7 cellular contexts compared by ENCODE assay signal in genomic region chr4:3627967-3628867, GRCh38.
A peak's percentile ranks its signal among the peaks of the same experiment; 100 is the strongest.
DNase-seq lines count a peak whose midpoint lies in the region; ATAC-seq, FAIRE-seq and TF ChIP-seq lines count a peak whose summit lies in the region.
"Not testable (repeated sequence)": the region's sequence is repeated elsewhere in the genome, so short reads cannot be mapped to it uniquely, and the experiment has no call there.

No MANE protein-coding gene starts in this region.

- not testable (repeated sequence) for TF ChIP-seq EP300 in H1 (IDR thresholded peaks at IDR 0.05; ENCODE audit: borderline replicate concordance in 1 of 2, low read depth in 2 of 2, low read length in 2 of 2)

- H2AK5ac ChIP-seq in H1 (ENCODE audit: low read depth, low read length), result not testable (repeated sequence)

- intact Hi-C loops in mucosa of descending colon (cut with DNase I, micrococcal nuclease); spleen (cut with DNase I; ENCODE audit: low total_unique reads): not testable (repeated sequence)

- WGBS in H1 (ENCODE audit: extremely low coverage in 1 of 2, insufficient coverage in 1 of 2, insufficient read length in 1 of 2, insufficient replicate concordance in 2 of 2, low coverage in 1 of 2, low lambda C conversion rate in 2 of 2, missing lambda C conversion rate in 1 of 2), 2 experiments, result 85% methylated on average over 17 of the region's 29 CpGs; no CpG with 5 or more reads in 1 of the 2 experiments
- WGBS in spleen, 5 donors, result 63 to 76% (median 67%) methylated on average over 17 to 27 of the region's 29 CpGs

- DNase-seq in COR-L47 (lab: John Stamatoyannopoulos, UW) (peak; percentile 66), mucosa of descending colon (peak in 2 of 3 donors; percentile 17 to 33), osteoblast (ENCODE audit: insufficient read length, low spot score, missing footprints) (peak; percentile 70), spleen (peak; percentile 50)
- not testable (repeated sequence) for DNase-seq in bronchial epithelial cell (ENCODE audit: low read depth); H1 (ENCODE audit: low read depth in 1 of 2, low spot score in 2 of 2)

- H3K36me3 ChIP-seq in BLaER1; bronchial epithelial cell (ENCODE audit: control insufficient read depth, insufficient read depth, low read length); H1 (ENCODE audit: control insufficient read depth in 2 of 4, insufficient read depth in 4 of 4, low read length in 3 of 4); mucosa of descending colon (ENCODE audit: low read depth); osteoblast (ENCODE audit: insufficient read depth, low read length); spleen: not testable (repeated sequence)

- H4K5ac ChIP-seq in H1 (ENCODE audit: insufficient read length, low read depth, low read length), result not testable (repeated sequence)

- TF ChIP-seq RAD21 in H1 (IDR thresholded peaks at IDR 0.05 in 1 of 2, conservative IDR thresholded peaks at IDR 0.05 in 1 of 2; ENCODE audit: low read depth in 2 of 2, low read length in 2 of 2), result not testable (repeated sequence)

- not testable (repeated sequence) for H3K4ac ChIP-seq in H1 (replicated peaks; ENCODE audit: insufficient read length, low read depth, low read length)

- H2BK5ac ChIP-seq in H1 (ENCODE audit: low read depth, low read length), result not testable (repeated sequence)

- H3K27me3 ChIP-seq in BLaER1; bronchial epithelial cell (ENCODE audit: control insufficient read depth, insufficient read depth, low read length); H1 (replicated peaks in 1 of 4; ENCODE audit: control insufficient read depth in 3 of 4, extremely low read depth in 1 of 4, insufficient read depth in 3 of 4, low read length in 3 of 4): not testable (repeated sequence)
- H3K27me3 ChIP-seq in osteoblast (ENCODE audit: insufficient read depth, low read length) (peaks cover 12% of the 10 kb centered on the region), spleen (replicated peaks in 1 of 7) (peaks cover 0 to 61% (median 0%) of the 10 kb centered on the region in 7 donors)

- TF ChIP-seq CTCF in bronchial epithelial cell (IDR thresholded peaks at IDR 0.05; ENCODE audit: insufficient read depth, low read length, severe bottlenecking); H1 (IDR thresholded peaks at IDR 0.05; ENCODE audit: control extremely low read depth in 1 of 3, insufficient read depth in 1 of 3, low read depth in 1 of 3, low read length in 3 of 3); mucosa of descending colon (IDR thresholded peaks at IDR 0.05); osteoblast (IDR thresholded peaks at IDR 0.05; ENCODE audit: extremely low read depth, low read depth, low read length); spleen (IDR thresholded peaks at IDR 0.05 in 8 of 11, conservative IDR thresholded peaks at IDR 0.05 in 3 of 11): not testable (repeated sequence)

- H3K4me2 ChIP-seq in BLaER1, result peak overlapping the region; percentile 53
- H3K4me2 ChIP-seq in H1 (ENCODE audit: insufficient read depth in 1 of 2, low read depth in 2 of 2, low read length in 2 of 2); osteoblast (ENCODE audit: insufficient read depth, low read length): not testable (repeated sequence)

- 0 out of 2 replicates have a peak overlapping the region, but pooled peaks have one; percentile 5 for H4K8ac ChIP-seq in H1 (ENCODE audit: extremely low read depth, insufficient read depth, low read length)

- not testable (repeated sequence) for H4K91ac ChIP-seq in H1 (replicated peaks; ENCODE audit: insufficient read length, low read length)

- not testable (repeated sequence) for H3K14ac ChIP-seq in H1 (ENCODE audit: insufficient read length)

- not testable (repeated sequence) for ATAC-seq in mucosa of descending colon

- not testable (repeated sequence) for H3K18ac ChIP-seq in H1 (ENCODE audit: extremely low read depth, low read length)

- H3K4me3 ChIP-seq in BLaER1; bronchial epithelial cell (ENCODE audit: low read depth, low read length); H1 (ENCODE audit: extremely low read depth in 1 of 4, insufficient read depth in 2 of 4, low read depth in 3 of 4, low read length in 4 of 4); mucosa of descending colon; osteoblast (ENCODE audit: insufficient read depth, low read length); spleen: not testable (repeated sequence)

- not testable (repeated sequence) for H2BK12ac ChIP-seq in H1 (ENCODE audit: low read depth, low read length)

- not testable (repeated sequence) for H3K27ac ChIP-seq in BLaER1; H1 (ENCODE audit: low read depth, low read length); osteoblast (ENCODE audit: low read depth, low read length); spleen

- not testable (repeated sequence) for TF ChIP-seq POLR2A in H1 (IDR thresholded peaks at IDR 0.05; ENCODE audit: control extremely low read depth in 1 of 2, low read depth in 2 of 2, low read length in 2 of 2); spleen (IDR thresholded peaks at IDR 0.05)

- not testable (repeated sequence) for H2BK120ac ChIP-seq in H1 (replicated peaks; ENCODE audit: low read depth, low read length)

- CTCF ChIA-PET in H1 (lab: Charles Lee; ENCODE audit: partially characterized antibody), result interaction anchor here (0.9 kb wide), 1 partner anchor 113 kb away, joined by 3 read pairs; no protein-coding TSS in a partner anchor

- H2BK20ac ChIP-seq in H1 (ENCODE audit: low read length), result not testable (repeated sequence)

- H3K23ac ChIP-seq in H1 (ENCODE audit: insufficient read length), result not testable (repeated sequence)

- H2AFZ ChIP-seq in H1 (ENCODE audit: low read length); osteoblast (ENCODE audit: low read length): not testable (repeated sequence)

- H3K79me1 ChIP-seq in H1 (ENCODE audit: low read depth, low read length), result not testable (repeated sequence)

- H3K4me1 ChIP-seq in BLaER1, result peaks cover 44% of the 10 kb centered on the region
- H3K4me1 ChIP-seq in H1 (replicated peaks in 1 of 4; ENCODE audit: control insufficient read depth in 3 of 4, insufficient read depth in 4 of 4, low read length in 3 of 4); mucosa of descending colon (ENCODE audit: low read depth); osteoblast (ENCODE audit: insufficient read depth, low read length); spleen: not testable (repeated sequence)

- H3K23me2 ChIP-seq in H1 (ENCODE audit: low read depth, low read length), result not testable (repeated sequence)

- H4K20me1 ChIP-seq in BLaER1; H1 (replicated peaks in 1 of 2; ENCODE audit: control insufficient read depth in 1 of 2, insufficient read depth in 2 of 2, low read length in 2 of 2); osteoblast (ENCODE audit: insufficient read depth, low read length): not testable (repeated sequence)

- FAIRE-seq in bronchial epithelial cell (lab: Jason Lieb, UNC), result peak; percentile 84
- FAIRE-seq in H1 (lab: Jason Lieb, UNC), result not testable (repeated sequence)

- H3K9me3 ChIP-seq in BLaER1; H1 (ENCODE audit: insufficient read depth in 2 of 2, low read depth in 1 of 2, low read length in 1 of 2); mucosa of descending colon; osteoblast (ENCODE audit: low read depth, low read length); spleen: not testable (repeated sequence)

- not testable (repeated sequence) for H3K9ac ChIP-seq in BLaER1; H1 (replicated peaks in 1 of 4; ENCODE audit: extremely low read depth in 1 of 4, low read depth in 3 of 4, low read length in 3 of 4)

- H2BK15ac ChIP-seq in H1 (ENCODE audit: low read length), result not testable (repeated sequence)

- POLR2A ChIA-PET in H1 (lab: Charles Lee; ENCODE audit: partially characterized antibody), result not testable (repeated sequence)

- not testable (repeated sequence) for H3K79me2 ChIP-seq in H1 (ENCODE audit: control insufficient read depth in 1 of 2, insufficient read depth in 2 of 2, low read length in 2 of 2); osteoblast (ENCODE audit: insufficient read depth, low read length)

- H3K56ac ChIP-seq in H1 (replicated peaks; ENCODE audit: insufficient read length, low read depth, low read length), result not testable (repeated sequence)
